Comparison of ENCODE assay signal across 22 cellular contexts in the genomic region with DNA sequence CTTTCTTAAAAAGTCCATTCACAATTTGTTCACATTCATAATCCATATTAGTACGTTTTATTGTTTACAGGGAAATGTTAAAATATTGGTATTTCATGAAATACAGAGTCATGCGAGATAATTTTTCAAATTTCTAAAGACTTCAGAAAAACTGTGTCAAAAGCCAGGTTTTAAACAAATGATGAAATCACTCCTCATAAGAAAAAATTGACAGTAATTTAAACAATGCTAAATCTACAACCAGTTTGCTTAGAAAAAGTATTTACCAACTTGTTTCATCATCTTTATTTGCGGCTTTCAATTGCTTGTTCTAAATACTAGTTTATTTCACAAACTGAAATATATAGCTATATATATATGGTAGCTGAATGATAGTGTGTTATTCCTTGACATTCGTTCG. TPM values are rescaled to one million over a fixed set of nuclear protein-coding genes. Genes with fewer than 3 reads are reported as not detected.
"Had no signal": no experiment of that assay in that cellular context is flagged by ENCODE, and none has a peak within 500 bp of the region (broad histone marks: within the 10 kb centered on the region; RNA-seq: fewer than 3 reads in every experiment).

No MANE protein-coding gene starts in this region.

- H3K4me3 ChIP-seq: colonic mucosa, lung had no signal

- H3K4me1 ChIP-seq: colonic mucosa, parathyroid adenoma, testis, vagina had no signal

- H3K79me2 ChIP-seq: parathyroid adenoma had no signal

- H3K36me3 ChIP-seq: adrenal gland, ascending aorta, colonic mucosa, neutrophil, stomach, vagina had no signal

- ATAC-seq: activated CD4-positive, CD25-positive, alpha-beta regulatory T cell treated with anti-CD3 and anti-CD28 coated beads, Interleukin-2, amount 50 U/mL, for 24 hours; activated CD8-positive, alpha-beta T cell treated with anti-CD3 and anti-CD28 coated beads for 36 hours; natural killer cell; T-cell had no signal

- DNase-seq: activated CD4-positive, alpha-beta T cell treated with anti-CD3 and anti-CD28 coated beads, Interleukin-2, amount 10 ng/mL, durations not matched to agents 24 days and 14 days; activated CD8-positive, alpha-beta T cell treated with anti-CD3 and anti-CD28 coated beads for 36 hours; activated gamma-delta T cell treated with Interleukin-2 at 50 U/mL for 16 hours; adrenal gland; colonic mucosa; erythroblast; immature natural killer cell; natural killer cell; right cardiac atrium; stimulated activated CD4-positive, alpha-beta T cell treated with anti-CD3 and anti-CD28 coated beads, Interleukin-1b, Interleukin-23, amount 100 ng/mL, for 48 hours; stomach; T-cell; testis had no signal

- H3K9ac ChIP-seq: parathyroid adenoma had no signal

- FAIRE-seq: endometrium had no signal

- H3K27ac ChIP-seq: colonic mucosa, neutrophil, parathyroid adenoma, stomach, vagina, VCaP had no signal

- H3K27me3 ChIP-seq: ascending aorta, testis had no signal

- H3K9me3 ChIP-seq: adrenal gland, ascending aorta, colonic mucosa, neutrophil, stomach, testis, vagina had no signal

RNA-seq across cellular contexts. Expression of a gene that starts 1.2 kb away (rescaled TPM):
- total RNA-seq: activated CD4-positive, alpha-beta T cell treated with anti-CD3 and anti-CD28 coated beads, Interleukin-2, amount 10 ng/mL, durations not matched to agents 24 days and 14 days; activated CD8-positive, alpha-beta T cell treated with anti-CD3 and anti-CD28 coated beads for 36 hours; activated T-helper 1 cell treated with anti-CD3 and anti-CD28 coated beads, Interleukin-12 subunit alpha, Interleukin-12 subunit beta, Interleukin-2, Interleukin-4 antibody, amounts not matched to agents 30 ng/mL and 10 ng/mL and 1 ng/mL, durations not matched to agents 14 hours and 24 hours and 36 hours; natural killer cell; T-cell had no signal
- polyA plus RNA-seq: immature natural killer cell had no signal

RNA-seq across cellular contexts. Expression of a gene that starts 35.0 kb away (rescaled TPM):
- total RNA-seq: activated CD4-positive, alpha-beta T cell treated with anti-CD3 and anti-CD28 coated beads, Interleukin-2, amount 10 ng/mL, durations not matched to agents 24 days and 14 days; activated CD8-positive, alpha-beta T cell treated with anti-CD3 and anti-CD28 coated beads for 36 hours; activated T-helper 1 cell treated with anti-CD3 and anti-CD28 coated beads, Interleukin-12 subunit alpha, Interleukin-12 subunit beta, Interleukin-2, Interleukin-4 antibody, amounts not matched to agents 30 ng/mL and 10 ng/mL and 1 ng/mL, durations not matched to agents 14 hours and 24 hours and 36 hours; natural killer cell; T-cell had no signal
- polyA plus RNA-seq: immature natural killer cell had no signal
